In the genomic region with DNA sequence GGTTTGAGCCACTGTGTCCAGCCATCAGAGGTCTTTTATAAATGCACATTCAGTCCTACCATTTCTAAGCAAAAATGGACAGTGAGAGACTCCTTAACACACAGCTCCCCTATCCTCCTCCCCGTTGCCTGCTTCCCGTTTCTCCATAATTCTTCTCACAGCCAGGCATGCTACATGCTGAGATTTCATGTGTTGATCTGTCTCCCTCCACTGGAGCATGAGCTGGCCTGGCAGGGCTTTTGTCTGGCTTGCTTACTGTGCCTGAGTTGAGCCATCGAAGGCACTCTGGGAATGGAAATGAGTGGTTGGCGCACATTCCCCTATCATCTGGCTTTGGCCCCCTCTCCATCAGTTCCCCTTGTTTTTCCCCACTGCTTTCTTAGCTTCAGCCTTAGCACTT, we compare ENCODE assay signal across 16 cellular contexts.
DNase-seq lines count a peak whose midpoint lies in the region; ATAC-seq and TF ChIP-seq lines count a peak whose summit lies in the region.
"Had no signal": no experiment of that assay in that cellular context is flagged by ENCODE, and none has a peak within 500 bp of the region (broad histone marks: within the 10 kb centered on the region; RNA-seq: fewer than 3 reads in every experiment).

No MANE protein-coding gene starts in this region.

- no peak overlapping the region for H3K4me2 ChIP-seq in PC-9

- TF ChIP-seq CTCF in fibroblast of the aortic adventitia (IDR thresholded peaks at IDR 0.05; ENCODE audit: insufficient read depth, low read length) (no peak), PC-9 (conservative IDR thresholded peaks at IDR 0.05) (no peak)

- POLR2A ChIA-PET in PC-9 (lab: Charles Lee; ENCODE audit: unreplicated experiment): no interaction called here
- POLR2A ChIA-PET in activated CD4-positive, alpha-beta memory T cell treated with anti-CD3 and anti-CD28 coated beads, Interleukin-2, amount 10 ng/mL, durations not matched to agents 7 days and 5 days (lab: Charles Lee): no interaction called here

- no peaks in the 10 kb centered on the region for H3K9me2 ChIP-seq in PC-9 (ENCODE audit: insufficient read depth)

- peaks cover 5% of the 10 kb centered on the region for H3K9me3 Mint-ChIP-seq in activated CD4-positive, alpha-beta memory T cell treated with anti-CD3 and anti-CD28 coated beads, Interleukin-2, amount 10 ng/mL, durations not matched to agents 7 days and 5 days

- H3K4me3 ChIP-seq in fibroblast of the aortic adventitia (ENCODE audit: low read depth, low read length) (no peak overlapping the region), PC-9 (no peak overlapping the region)

- CTCF ChIA-PET in PC-9 (lab: Charles Lee): no interaction called here
- CTCF ChIA-PET in activated CD4-positive, alpha-beta memory T cell treated with anti-CD3 and anti-CD28 coated beads, Interleukin-2, amount 10 ng/mL, durations not matched to agents 7 days and 5 days (lab: Charles Lee): no interaction called here

- no peaks in the 10 kb centered on the region for H3K36me3 ChIP-seq in PC-9 (ENCODE audit: low read depth)

- H3K4me1 Mint-ChIP-seq in activated CD4-positive, alpha-beta memory T cell treated with anti-CD3 and anti-CD28 coated beads, Interleukin-2, amount 10 ng/mL, durations not matched to agents 7 days and 5 days: no peaks in the 10 kb centered on the region
- H3K4me1 Mint-ChIP-seq: CD14-positive monocyte had no signal

- BruUV-seq in PC-9 (replicated peaks; lab: Mats Ljungman, UMichigan): no TSS peak

- H2AFZ ChIP-seq in PC-9: no peak overlapping the region

- H3F3A ChIP-seq in PC-9 (ENCODE audit: insufficient read depth, low read depth): no peaks in the 10 kb centered on the region

- H3K27ac ChIP-seq in PC-9: no peak overlapping the region

- no peaks in the 10 kb centered on the region for H3K27me3 ChIP-seq in PC-9 (ENCODE audit: insufficient read depth, low read depth)

- H3K79me2 ChIP-seq in PC-9 (ENCODE audit: low read depth): no peaks in the 10 kb centered on the region

- peaks cover 8% of the 10 kb centered on the region; the same call in 1 of the 2 replicates for H3K4me1 ChIP-seq in PC-9 (replicated peaks; ENCODE audit: insufficient read depth)

- no peaks in the 10 kb centered on the region for H3K27me3 Mint-ChIP-seq in activated CD4-positive, alpha-beta memory T cell treated with anti-CD3 and anti-CD28 coated beads, Interleukin-2, amount 10 ng/mL, durations not matched to agents 7 days and 5 days

- intact Hi-C loops in posterior vena cava (cut with DNase I) (loop anchor here in 1 of 2 donors (1.0 kb wide), 1 partner anchor 16 kb away; no protein-coding TSS in a partner anchor), PC-9 (cut with micrococcal nuclease; ENCODE audit: unreplicated experiment) (no loop called here)

- no peak for ATAC-seq in HG03342 (IDR thresholded peaks at IDR 0.05; ENCODE audit: unreplicated experiment)
- ATAC-seq: Panc1, Right ventricle myocardium inferior had no signal

- no peak overlapping the region for H3K4me3 Mint-ChIP-seq in activated CD4-positive, alpha-beta memory T cell treated with anti-CD3 and anti-CD28 coated beads, Interleukin-2, amount 10 ng/mL, durations not matched to agents 7 days and 5 days
- H3K4me3 Mint-ChIP-seq: CD14-positive monocyte had no signal

- in situ Hi-C loops in Caki2 (cut with HindIII; ENCODE audit: low pct_unique_long_range_greater_than_20kb, low sequenced_read_pairs): no loop called here

- no peaks in the 10 kb centered on the region for H3K36me3 Mint-ChIP-seq in activated CD4-positive, alpha-beta memory T cell treated with anti-CD3 and anti-CD28 coated beads, Interleukin-2, amount 10 ng/mL, durations not matched to agents 7 days and 5 days (ENCODE audit: low read depth)
- H3K36me3 Mint-ChIP-seq: CD14-positive monocyte had no signal

- no peaks in the 10 kb centered on the region for H4K20me1 ChIP-seq in PC-9 (ENCODE audit: insufficient read depth)

- H3K27ac Mint-ChIP-seq in activated CD4-positive, alpha-beta memory T cell treated with anti-CD3 and anti-CD28 coated beads, Interleukin-2, amount 10 ng/mL, durations not matched to agents 7 days and 5 days: no peak overlapping the region

- H3K9me3 ChIP-seq in PC-9 (ENCODE audit: insufficient read depth, low read depth): no peaks in the 10 kb centered on the region

- DNase-seq in Caki2 (ENCODE audit: low read depth): peak; percentile 18
- DNase-seq in astrocyte of the hippocampus (ENCODE audit: low read depth, low spot score): peak; percentile 15
- peak; percentile 36 for DNase-seq in fibroblast of the aortic adventitia (ENCODE audit: low read depth)
- DNase-seq in posterior vena cava (ENCODE audit: low spot score): peak; percentile 80
- DNase-seq in NK-92 (lab: John Stamatoyannopoulos, UW; ENCODE audit: unreplicated experiment): no peak
- no peak for DNase-seq in PC-9
- DNase-seq in activated CD4-positive, alpha-beta memory T cell treated with anti-CD3 and anti-CD28 coated beads, Interleukin-2, amount 10 ng/mL, durations not matched to agents 7 days and 5 days: no peak
- DNase-seq: AML-193, COR-L47, NCI-H1105, NCI-H1694, NCI-H510A treated with DMSO at 0.1 percent for 48 hours had no signal

Comparison
In these comparisons a context has a peak if more than half of its experiments do, and no peak if none do; other contexts are left out.
1. DNase-seq: peak in Caki2 (single experiment), astrocyte of the hippocampus (single experiment), fibroblast of the aortic adventitia (single experiment) and posterior vena cava (single experiment); none in NK-92 (single experiment), PC-9 (0 of 2) and activated CD4-positive, alpha-beta memory T cell treated with anti-CD3 and anti-CD28 coated beads, Interleukin-2, amount 10 ng/mL, durations not matched to agents 7 days and 5 days (single experiment).